Comparison of ENCODE assay signal across 17 cellular contexts in the genomic region with DNA sequence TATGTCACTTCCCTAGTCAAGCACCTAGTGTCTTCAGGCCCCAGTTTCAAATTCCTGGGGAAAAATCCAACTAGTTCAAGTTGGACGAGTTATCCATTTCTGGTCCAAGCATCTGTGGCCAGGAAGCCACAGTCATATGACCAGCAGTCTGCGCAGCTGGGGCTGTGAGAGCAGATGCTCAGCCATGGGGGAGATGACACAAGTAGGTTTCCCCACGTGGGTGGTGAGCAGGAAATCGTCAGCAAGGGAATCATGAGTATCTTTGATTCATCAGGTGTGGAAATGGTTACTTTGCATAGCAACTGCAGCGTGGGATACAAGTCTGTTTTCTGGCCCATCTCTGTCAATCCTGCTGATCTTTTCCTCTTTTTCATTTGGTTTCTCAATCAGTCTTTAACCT.
A peak's percentile ranks its signal among the peaks of the same experiment; 100 is the strongest.
DNase-seq lines count a peak whose midpoint lies in the region; ATAC-seq, FAIRE-seq and TF ChIP-seq lines count a peak whose summit lies in the region.
"Had no signal": no experiment of that assay in that cellular context is flagged by ENCODE, and none has a peak within 500 bp of the region (broad histone marks: within the 10 kb centered on the region; RNA-seq: fewer than 3 reads in every experiment).

No MANE protein-coding gene starts in this region.

- H3K4me1 ChIP-seq in heart right ventricle = no peaks in the 10 kb centered on the region
- H3K4me1 ChIP-seq: suprapubic skin had no signal

- no peaks in the 10 kb centered on the region for H3K27me3 Mint-ChIP-seq in HFFc6 (ENCODE audit: insufficient read depth)
- peaks cover 25% of the 10 kb centered on the region for H3K27me3 Mint-ChIP-seq in stimulated activated memory B cell treated with anti-CD40 and anti-IgM and Interleukin-4, amounts not matched to agents 10 μg/mL and 1 μg/mL and 100 μg/mL, for 72 hours

- no peaks in the 10 kb centered on the region for H3K36me3 ChIP-seq in heart right ventricle
- H3K36me3 ChIP-seq: ovary, suprapubic skin had no signal

- DNase-seq in heart right ventricle = peak in 1 of 2 donors; percentile 39
- no peak for DNase-seq in left cardiac atrium
- DNase-seq in HFFc6 = peak; percentile 71
- peak; percentile 51 for DNase-seq in choroid plexus epithelial cell (ENCODE audit: low read depth)
- DNase-seq in RCC 7860 (ENCODE audit: low spot score) = no peak
- no peak for DNase-seq in NCI-H1436 treated with DMSO at 0.1 percent for 48 hours (lab: John Stamatoyannopoulos, UW)
- DNase-seq: DMS153, kidney glomerular epithelial cell, NCI-H1048, NCI-H226, ovary had no signal

- no peak for FAIRE-seq in RCC 7860 (lab: Jason Lieb, UNC)
- FAIRE-seq: endothelial cell of umbilical vein, GM19239 had no signal

- ATAC-seq in heart right ventricle = peak in 7 of 8 donors; percentile 23 to 86 (median 63)
- no peak for ATAC-seq in left cardiac atrium
- peak; percentile 61 for ATAC-seq in stimulated activated memory B cell treated with anti-CD40 and anti-IgM and Interleukin-4, amounts not matched to agents 10 μg/mL and 1 μg/mL and 100 μg/mL, for 72 hours
- no peak for ATAC-seq in HG02840 (IDR thresholded peaks at IDR 0.05; ENCODE audit: low FRiP score, unreplicated experiment)

- H3K9me3 ChIP-seq in heart right ventricle = no peaks in the 10 kb centered on the region
- H3K9me3 ChIP-seq: ovary, suprapubic skin had no signal

- TF ChIP-seq CTCF in heart right ventricle (IDR thresholded peaks at IDR 0.05) (no peak), HFFc6 (IDR thresholded peaks at IDR 0.05) (no peak), choroid plexus epithelial cell (conservative IDR thresholded peaks at IDR 0.05; ENCODE audit: low read depth, low read length) (no peak)

- H3K4me3 ChIP-seq in heart right ventricle = no peak overlapping the region
- H3K4me3 ChIP-seq in choroid plexus epithelial cell (ENCODE audit: low read depth, low read length) = no peak overlapping the region
- H3K4me3 ChIP-seq: ovary, suprapubic skin had no signal

- 50 to 51% methylated on average over 5 of the region's 5 CpGs for WGBS in heart right ventricle, 2 donors

- intact Hi-C loops in heart right ventricle (cut with DNase I) (no loop called here), left cardiac atrium (cut with DNase I) (no loop called here)

- H3K27me3 ChIP-seq in heart right ventricle = peaks cover 0 to 14% (median 0%) of the 10 kb centered on the region in 7 donors
- H3K27me3 ChIP-seq: ovary had no signal

- H3K36me3 Mint-ChIP-seq in HFFc6 (ENCODE audit: low read depth) = peaks cover 19% of the 10 kb centered on the region
- no peaks in the 10 kb centered on the region for H3K36me3 Mint-ChIP-seq in stimulated activated memory B cell treated with anti-CD40 and anti-IgM and Interleukin-4, amounts not matched to agents 10 μg/mL and 1 μg/mL and 100 μg/mL, for 72 hours

- H3K9me3 Mint-ChIP-seq in HFFc6 = no peaks in the 10 kb centered on the region
- peaks cover 2% of the 10 kb centered on the region for H3K9me3 Mint-ChIP-seq in stimulated activated memory B cell treated with anti-CD40 and anti-IgM and Interleukin-4, amounts not matched to agents 10 μg/mL and 1 μg/mL and 100 μg/mL, for 72 hours

- H3K4me1 Mint-ChIP-seq in HFFc6 (ENCODE audit: low read depth) = peaks cover 47% of the 10 kb centered on the region
- peaks cover 9% of the 10 kb centered on the region for H3K4me1 Mint-ChIP-seq in stimulated activated memory B cell treated with anti-CD40 and anti-IgM and Interleukin-4, amounts not matched to agents 10 μg/mL and 1 μg/mL and 100 μg/mL, for 72 hours
- H3K4me1 Mint-ChIP-seq: B cell had no signal

- no peak overlapping the region for H3K27ac ChIP-seq in heart right ventricle
- H3K27ac ChIP-seq: ovary, suprapubic skin had no signal

- peak overlapping the region; percentile 41 for H3K4me3 Mint-ChIP-seq in HFFc6
- no peak overlapping the region for H3K4me3 Mint-ChIP-seq in stimulated activated memory B cell treated with anti-CD40 and anti-IgM and Interleukin-4, amounts not matched to agents 10 μg/mL and 1 μg/mL and 100 μg/mL, for 72 hours
- H3K4me3 Mint-ChIP-seq: B cell had no signal

- peak overlapping the region; percentile 85 for H3K27ac Mint-ChIP-seq in HFFc6
- no peak overlapping the region for H3K27ac Mint-ChIP-seq in stimulated activated memory B cell treated with anti-CD40 and anti-IgM and Interleukin-4, amounts not matched to agents 10 μg/mL and 1 μg/mL and 100 μg/mL, for 72 hours
- H3K27ac Mint-ChIP-seq: B cell had no signal

Comparison
In these comparisons a context has a peak if more than half of its experiments do, and no peak if none do; other contexts are left out.
1. ATAC-seq: peak in heart right ventricle (7 of 8) and stimulated activated memory B cell treated with anti-CD40 and anti-IgM and Interleukin-4, amounts not matched to agents 10 μg/mL and 1 μg/mL and 100 μg/mL, for 72 hours (single experiment); none in left cardiac atrium (0 of 2) and HG02840 (single experiment).
2. DNase-seq: peak in HFFc6 (single experiment) and choroid plexus epithelial cell (single experiment); none in left cardiac atrium (single experiment), RCC 7860 (single experiment) and NCI-H1436 treated with DMSO at 0.1 percent for 48 hours (single experiment).